15 cellular contexts compared by ENCODE assay signal in genomic region chr12:6463211-6463610, GRCh38. TPM values are rescaled to one million over a fixed set of nuclear protein-coding genes. Genes with fewer than 3 reads are reported as not detected.
A peak's percentile ranks its signal among the peaks of the same experiment; 100 is the strongest.
DNase-seq lines count a peak whose midpoint lies in the region; ATAC-seq and TF ChIP-seq lines count a peak whose summit lies in the region.
"Had no signal": no experiment of that assay in that cellular context is flagged by ENCODE, and none has a peak within 500 bp of the region (broad histone marks: within the 10 kb centered on the region; RNA-seq: fewer than 3 reads in every experiment).

No MANE protein-coding gene starts in this region.

- H3K36me3 ChIP-seq in SU-DHL-6 (ENCODE audit: low read length) (peaks cover 16% of the 10 kb centered on the region), PC-9 (ENCODE audit: low read depth) (no peaks in the 10 kb centered on the region)

- no peaks in the 10 kb centered on the region for H3K4me1 ChIP-seq in PC-9 (replicated peaks; ENCODE audit: insufficient read depth)

- no peak overlapping the region for H3K4me3 ChIP-seq in SU-DHL-6 (ENCODE audit: insufficient read depth, low read length, poor library complexity, severe bottlenecking)
- H3K4me3 ChIP-seq in dorsolateral prefrontal cortex, result no peak overlapping the region
- no peak overlapping the region for H3K4me3 ChIP-seq in PC-9
- H3K4me3 ChIP-seq: SK-N-MC had no signal

- H3F3A ChIP-seq in SU-DHL-6 (ENCODE audit: insufficient read depth), result peaks cover 47% of the 10 kb centered on the region
- no peaks in the 10 kb centered on the region; the same call in 1 of the 2 replicates for H3F3A ChIP-seq in PC-9 (ENCODE audit: insufficient read depth, low read depth)

- H3K9me3 Mint-ChIP-seq in activated CD4-positive, alpha-beta T cell treated with anti-CD3 and anti-CD28 coated beads for 36 hours (ENCODE audit: low read depth), result no peaks in the 10 kb centered on the region
- no peaks in the 10 kb centered on the region for H3K9me3 Mint-ChIP-seq in stimulated activated effector memory CD8-positive, alpha-beta T cell treated with anti-CD3 and anti-CD28 coated beads, Interleukin-12 subunit alpha, Interleukin-12 subunit beta, amount 100 ng/mL, for 72 hours

- H3K9ac ChIP-seq in SU-DHL-6 (ENCODE audit: low read length), result no peak overlapping the region

- CTCF ChIA-PET in activated CD4-positive, alpha-beta T cell treated with anti-CD3 and anti-CD28 coated beads for 36 hours (lab: Charles Lee), result interaction anchor here (0.6 to 8.6 kb wide), 14 partner anchors 11 to 203 kb away, joined by 3 to 200 read pairs (median 4); partner anchors contain the start of genes CD27, MRPL51 and TAPBPL
- CTCF ChIA-PET in PC-9 (lab: Charles Lee), result interaction anchor here (0.9 kb wide), 1 partner anchor 40 kb away, joined by 5 read pairs; no protein-coding TSS in a partner anchor

- H3K4me1 Mint-ChIP-seq in activated CD4-positive, alpha-beta T cell treated with anti-CD3 and anti-CD28 coated beads for 36 hours, result peaks cover 91% of the 10 kb centered on the region
- peaks cover 88% of the 10 kb centered on the region for H3K4me1 Mint-ChIP-seq in stimulated activated effector memory CD8-positive, alpha-beta T cell treated with anti-CD3 and anti-CD28 coated beads, Interleukin-12 subunit alpha, Interleukin-12 subunit beta, amount 100 ng/mL, for 72 hours

- peaks cover 91% of the 10 kb centered on the region for H3K36me3 Mint-ChIP-seq in activated CD4-positive, alpha-beta T cell treated with anti-CD3 and anti-CD28 coated beads for 36 hours (ENCODE audit: low read depth)
- peaks cover 100% of the 10 kb centered on the region for H3K36me3 Mint-ChIP-seq in stimulated activated effector memory CD8-positive, alpha-beta T cell treated with anti-CD3 and anti-CD28 coated beads, Interleukin-12 subunit alpha, Interleukin-12 subunit beta, amount 100 ng/mL, for 72 hours

- ATAC-seq in activated CD4-positive, alpha-beta T cell treated with anti-CD3 and anti-CD28 coated beads for 36 hours, result peak; percentile 14
- ATAC-seq in stimulated activated effector memory CD8-positive, alpha-beta T cell treated with anti-CD3 and anti-CD28 coated beads, Interleukin-12 subunit alpha, Interleukin-12 subunit beta, amount 100 ng/mL, for 72 hours, result no peak

- H3K27ac Mint-ChIP-seq in activated CD4-positive, alpha-beta T cell treated with anti-CD3 and anti-CD28 coated beads for 36 hours, result peak overlapping the region; percentile 100
- peak overlapping the region; percentile 94 for H3K27ac Mint-ChIP-seq in stimulated activated effector memory CD8-positive, alpha-beta T cell treated with anti-CD3 and anti-CD28 coated beads, Interleukin-12 subunit alpha, Interleukin-12 subunit beta, amount 100 ng/mL, for 72 hours

- no peak overlapping the region for H2AFZ ChIP-seq in SU-DHL-6 (ENCODE audit: low read depth, low read length, severe bottlenecking)
- no peak overlapping the region for H2AFZ ChIP-seq in PC-9

- H3K9me3 ChIP-seq in SU-DHL-6 (ENCODE audit: insufficient read depth, low read length), result no peaks in the 10 kb centered on the region
- no peaks in the 10 kb centered on the region for H3K9me3 ChIP-seq in PC-9 (ENCODE audit: insufficient read depth, low read depth)

- no peaks in the 10 kb centered on the region for H3K27me3 Mint-ChIP-seq in activated CD4-positive, alpha-beta T cell treated with anti-CD3 and anti-CD28 coated beads for 36 hours

- H4K20me1 ChIP-seq in SU-DHL-6 (ENCODE audit: low read depth, low read length) (no peaks in the 10 kb centered on the region), PC-9 (ENCODE audit: insufficient read depth) (no peaks in the 10 kb centered on the region)

- peak; percentile 52 for DNase-seq in activated CD4-positive, alpha-beta T cell treated with anti-CD3 and anti-CD28 coated beads for 36 hours
- DNase-seq in activated CD4-positive, alpha-beta T cell treated with anti-CD3 and anti-CD28 coated beads for 4 hours, result no peak
- DNase-seq in dorsolateral prefrontal cortex (no peak), PC-9 (no peak), NCI-H524 treated with DMSO at 0.1 percent for 48 hours (lab: John Stamatoyannopoulos, UW) (no peak)
- DNase-seq in stimulated activated effector memory CD8-positive, alpha-beta T cell treated with anti-CD3 and anti-CD28 coated beads, Interleukin-12 subunit alpha, Interleukin-12 subunit beta, amount 100 ng/mL, for 72 hours (ENCODE audit: low spot score in 2 of 2), result no peak
- no peak for DNase-seq in stimulated activated CD4-positive, alpha-beta T cell treated with anti-CD3 and anti-CD28 coated beads, Interleukin-1b, Interleukin-23, amount 100 ng/mL, for 48 hours
- DNase-seq: Kasumi-1, NCI-H2029 treated with DMSO at 0.1 percent for 48 hours, substantia nigra had no signal

- H3K27me3 ChIP-seq in SU-DHL-6 (ENCODE audit: low read length) (no peaks in the 10 kb centered on the region), dorsolateral prefrontal cortex (no peaks in the 10 kb centered on the region), PC-9 (ENCODE audit: insufficient read depth, low read depth) (no peaks in the 10 kb centered on the region)

- H3K27ac ChIP-seq in SU-DHL-6 (ENCODE audit: low read depth, low read length) (peak overlapping the region; percentile 88), dorsolateral prefrontal cortex (peak overlapping the region in 35 of 59 donors; percentile 3 to 85 (median 70)), PC-9 (no peak overlapping the region)
- H3K27ac ChIP-seq: SK-N-MC had no signal

- peak overlapping the region; percentile 75 for H3K4me3 Mint-ChIP-seq in activated CD4-positive, alpha-beta T cell treated with anti-CD3 and anti-CD28 coated beads for 36 hours
- peak overlapping the region; percentile 78 for H3K4me3 Mint-ChIP-seq in stimulated activated effector memory CD8-positive, alpha-beta T cell treated with anti-CD3 and anti-CD28 coated beads, Interleukin-12 subunit alpha, Interleukin-12 subunit beta, amount 100 ng/mL, for 72 hours

- H3K9me2 ChIP-seq in SU-DHL-6 (replicated peaks; ENCODE audit: insufficient read depth, low read length) (no peaks in the 10 kb centered on the region), PC-9 (ENCODE audit: insufficient read depth) (no peaks in the 10 kb centered on the region)

- H3K79me2 ChIP-seq in SU-DHL-6 (ENCODE audit: insufficient read depth, low read length) (peaks cover 22% of the 10 kb centered on the region), PC-9 (ENCODE audit: low read depth) (no peaks in the 10 kb centered on the region)

- no TSS peak for BruUV-seq in PC-9 (replicated peaks; lab: Mats Ljungman, UMichigan)

- intact Hi-C loops in activated CD4-positive, alpha-beta T cell treated with anti-CD3 and anti-CD28 coated beads for 36 hours (cut with DNase I, micrococcal nuclease), result loop anchor here (2.0 kb wide), 2 partner anchors 70 to 126 kb away; no protein-coding TSS in a partner anchor
- intact Hi-C loops in dorsolateral prefrontal cortex (cut with DNase I) (loop anchor here in 1 of 2 donors (10.0 kb wide), 1 partner anchor 138 kb away; no protein-coding TSS in a partner anchor), PC-9 (cut with micrococcal nuclease; ENCODE audit: unreplicated experiment) (no loop called here)

- POLR2A ChIA-PET in activated CD4-positive, alpha-beta T cell treated with anti-CD3 and anti-CD28 coated beads for 36 hours (lab: Charles Lee), result interaction anchor here (1.0 to 1.6 kb wide), 3 partner anchors 18 to 72 kb away, joined by 3 to 5 read pairs (median 5); no protein-coding TSS in a partner anchor
- POLR2A ChIA-PET in PC-9 (lab: Charles Lee; ENCODE audit: unreplicated experiment), result interaction anchor here (0.7 kb wide), 1 partner anchor 558 kb away, joined by 5 read pairs; no protein-coding TSS in a partner anchor

- H3K4me2 ChIP-seq in SU-DHL-6 (ENCODE audit: low read depth, low read length, poor library complexity, severe bottlenecking) (no peak overlapping the region), PC-9 (no peak overlapping the region)

- TF ChIP-seq CTCF in SU-DHL-6 (IDR thresholded peaks at IDR 0.05; ENCODE audit: insufficient read depth, low read length, poor library complexity, severe bottlenecking) (no peak), dorsolateral prefrontal cortex (IDR thresholded peaks at IDR 0.05 in 54 of 56, conservative IDR thresholded peaks at IDR 0.05 in 2 of 56; ENCODE audit: low read depth in 1 of 56, partially characterized antibody in 56 of 56) (no peak), PC-9 (conservative IDR thresholded peaks at IDR 0.05) (no peak)

RNA-seq across cellular contexts. Expression of gene VAMP1, which starts 7.3 kb away (rescaled TPM):
- total RNA-seq in activated CD4-positive, alpha-beta T cell treated with anti-CD3 and anti-CD28 coated beads for 36 hours, result 10 to 100 TPM; 34.5 to 52.3 TPM
- total RNA-seq in dorsolateral prefrontal cortex (100 to 1,000 TPM in 118 of 120 experiments, 10 to 100 TPM in 2; 90.3 to 464 (median 220) TPM), PC-9 (2021) (7.7 and 9.1 TPM in 2 replicates)

RNA-seq across cellular contexts. Expression of gene TAPBPL, which starts 11.4 kb away (rescaled TPM):
- 10 to 100 TPM; 27.4 to 40.8 TPM for total RNA-seq in activated CD4-positive, alpha-beta T cell treated with anti-CD3 and anti-CD28 coated beads for 36 hours
- total RNA-seq in dorsolateral prefrontal cortex (10 to 100 TPM in 78 of 120 experiments, 1 to 10 TPM in 42; 4.2 to 19.6 (median 11.2) TPM), PC-9 (2021) (26.0 and 27.8 TPM in 2 replicates)

RNA-seq across cellular contexts. Expression of gene CD27, which starts 18.5 kb away (rescaled TPM):
- 100 to 1,000 TPM in 1 of 2 experiments, 10 to 100 TPM in 1; 85.4 to 116 TPM for total RNA-seq in activated CD4-positive, alpha-beta T cell treated with anti-CD3 and anti-CD28 coated beads for 36 hours
- total RNA-seq in dorsolateral prefrontal cortex (under 1 TPM in 10 of 120 experiments, not detected in 110; 0.39 to 0.79 (median 0.63) TPM), PC-9 (2021) (not detected in 2 replicates)
- total RNA-seq: A172, dermis microvascular lymphatic vessel endothelial cell, renal cortical epithelial cell had no signal

RNA-seq across cellular contexts. Expression of gene MRPL51, which starts 29.9 kb away (rescaled TPM):
- 100 to 1,000 TPM; 232 to 275 TPM for total RNA-seq in activated CD4-positive, alpha-beta T cell treated with anti-CD3 and anti-CD28 coated beads for 36 hours
- 100 to 1,000 TPM in 107 of 120 experiments, 10 to 100 TPM in 13; 81.0 to 147 (median 117) TPM for total RNA-seq in dorsolateral prefrontal cortex
- 432 and 456 TPM in 2 replicates for total RNA-seq in PC-9 (2021)

RNA-seq across cellular contexts. Expression of gene NCAPD2, which starts 30.7 kb away (rescaled TPM):
- total RNA-seq in activated CD4-positive, alpha-beta T cell treated with anti-CD3 and anti-CD28 coated beads for 36 hours, result 100 to 1,000 TPM; 199 to 210 TPM
- total RNA-seq in dorsolateral prefrontal cortex (10 to 100 TPM; 10.2 to 44.7 (median 21.8) TPM), PC-9 (2021) (220 and 266 TPM in 2 replicates)

Comparison
In these comparisons a context has a peak if more than half of its experiments do, and no peak if none do; other contexts are left out.
1. RNA of gene CD27, which starts 18.5 kb away (total RNA-seq): 85.4 to 116 TPM in activated CD4-positive, alpha-beta T cell treated with anti-CD3 and anti-CD28 coated beads for 36 hours; not detected in PC-9 and 0.39 to 0.79 TPM in dorsolateral prefrontal cortex; every median in the first group is over 10 times any median in the second.